In the genomic region with DNA sequence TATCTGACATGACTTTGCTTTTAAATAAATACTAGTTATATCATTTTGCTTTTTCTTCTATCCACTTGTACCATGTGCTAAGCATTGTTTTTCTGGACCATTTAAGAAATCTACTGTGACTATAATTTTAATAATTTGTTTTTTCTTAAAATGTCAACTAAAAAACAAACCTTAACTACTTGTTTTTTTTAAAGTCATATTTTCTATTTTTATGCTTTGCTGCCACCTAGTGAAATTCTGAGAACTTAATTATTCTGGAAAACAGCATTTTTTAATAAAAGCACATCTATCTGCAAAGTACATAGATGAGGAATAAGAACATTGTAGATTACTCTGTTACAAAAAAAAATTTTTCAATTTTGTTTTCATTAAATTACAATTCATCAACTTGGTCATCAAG, we compare ENCODE assay signal across 8 cellular contexts. TPM values are rescaled to one million over a fixed set of nuclear protein-coding genes. Genes with fewer than 3 reads are reported as not detected.
DNase-seq lines count a peak whose midpoint lies in the region; ATAC-seq, FAIRE-seq and TF ChIP-seq lines count a peak whose summit lies in the region.

No MANE protein-coding gene starts in this region.

- no peak overlapping the region for H3K27ac Mint-ChIP-seq in chondrocyte (ENCODE audit: unreplicated experiment)

- H3K9me3 ChIP-seq in pancreas, result no peaks in the 10 kb centered on the region

- DNase-seq in DMS79 treated with DMSO at 0.1 percent for 48 hours (lab: John Stamatoyannopoulos, UW) (peak; percentile 5), DMS79 (lab: John Stamatoyannopoulos, UW) (no peak), NCI-H1694 treated with DMSO at 0.1 percent for 48 hours (lab: John Stamatoyannopoulos, UW) (peak; percentile 47), chondrocyte (ENCODE audit: low spot score) (no peak), pancreas (no peak), sciatic nerve (ENCODE audit: low spot score) (no peak), cardiac septum (ENCODE audit: low spot score) (no peak), HK-2 (ENCODE audit: unreplicated experiment) (no peak)

- no peak for ATAC-seq in pancreas
- ATAC-seq in sciatic nerve, result no peak

- H3K9me3 Mint-ChIP-seq in chondrocyte (ENCODE audit: low read depth), result no peaks in the 10 kb centered on the region

- no peaks in the 10 kb centered on the region for H3K4me1 Mint-ChIP-seq in chondrocyte (ENCODE audit: low read depth)

- TF ChIP-seq CTCF in chondrocyte (IDR thresholded peaks at IDR 0.05) (peak; percentile 90), pancreas (IDR thresholded peaks at IDR 0.05) (peak in 2 of 4 donors; percentile 10 to 19)

- H3K4me3 Mint-ChIP-seq in chondrocyte (ENCODE audit: unreplicated experiment), result no peak overlapping the region

- no peak overlapping the region for H3K4me3 ChIP-seq in pancreas

- H3K4me1 ChIP-seq in pancreas, result no peaks in the 10 kb centered on the region

- H3K27ac ChIP-seq in pancreas, result no peak overlapping the region

- H3K36me3 ChIP-seq in pancreas, result peaks cover 0 to 20% (median 0%) of the 10 kb centered on the region in 3 donors

- intact Hi-C loops in pancreas (cut with DNase I), result loop anchor here in 1 of 3 donors (10.0 kb wide), 1 partner anchor 586 kb away; no protein-coding TSS in a partner anchor
- intact Hi-C loops in sciatic nerve (cut with DNase I), result no loop called here
- intact Hi-C loops in cardiac septum (cut with DNase I), result loop anchor here (2.0 kb wide), 1 partner anchor 590 kb away; no protein-coding TSS in a partner anchor

- FAIRE-seq in pancreas (lab: Jason Lieb, UNC), result peak; percentile 94

- H3K27me3 Mint-ChIP-seq in chondrocyte (ENCODE audit: low read depth), result no peaks in the 10 kb centered on the region

- H3K27me3 ChIP-seq in pancreas, result no peaks in the 10 kb centered on the region

- peaks cover 3% of the 10 kb centered on the region for H3K36me3 Mint-ChIP-seq in chondrocyte (ENCODE audit: low read depth)

RNA-seq across cellular contexts. Expression of gene ORC5, which starts 47.4 kb away (rescaled TPM):
- total RNA-seq in chondrocyte (12.0 to 14.3 TPM (median 14.2 TPM) in 3 replicates), pancreas (10 to 100 TPM in 5 of 6 donors, 1 to 10 TPM in 1; 8.5 to 16.5 (median 12.0) TPM), sciatic nerve (21.4 TPM), cardiac septum (8.6 TPM)
- 1 to 10 TPM; 2.8 to 6.7 TPM for polyA plus RNA-seq in pancreas

Comparison
In these comparisons a context has a peak if more than half of its experiments do, and no peak if none do; other contexts are left out.
1. DNase-seq: peak in DMS79 treated with DMSO at 0.1 percent for 48 hours (single experiment) and NCI-H1694 treated with DMSO at 0.1 percent for 48 hours (single experiment); none in DMS79 (single experiment), chondrocyte (single experiment), pancreas (0 of 6), sciatic nerve (single experiment), cardiac septum (single experiment) and HK-2 (single experiment).